Comparison of ENCODE assay signal across 8 cellular contexts in the genomic region with DNA sequence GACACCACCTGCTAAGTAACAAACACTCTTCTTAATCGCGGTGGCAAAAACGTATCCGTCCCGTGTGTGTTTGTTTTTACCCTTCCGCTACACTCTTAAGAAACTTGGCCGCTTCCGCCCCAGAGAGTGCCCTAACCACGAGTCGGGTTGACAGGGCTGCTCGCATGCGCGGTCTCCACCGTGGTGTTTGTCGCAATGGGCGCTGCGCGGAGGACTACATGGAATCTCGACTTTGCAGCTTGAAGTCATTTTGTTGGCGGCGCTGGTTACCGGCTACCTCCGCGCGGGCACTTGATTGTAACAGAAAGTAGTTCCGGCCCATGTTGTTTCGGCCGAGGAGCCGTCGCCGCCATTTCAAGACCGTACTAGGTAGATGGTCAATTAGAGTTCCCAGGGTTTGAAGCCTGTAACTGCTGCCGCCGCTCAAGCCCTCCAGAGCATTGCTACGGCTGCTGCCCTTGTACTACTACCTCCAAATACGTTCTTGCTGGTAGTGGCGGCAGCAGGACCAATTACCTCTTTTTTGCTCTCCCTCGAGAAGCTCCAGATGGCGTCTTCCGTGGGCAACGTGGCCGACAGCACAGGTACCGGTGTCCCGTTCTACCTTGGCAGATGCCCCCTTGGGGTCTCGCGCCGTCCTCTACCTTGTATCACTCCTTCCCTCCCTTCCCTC. TPM values are rescaled to one million over a fixed set of nuclear protein-coding genes. Genes with fewer than 3 reads are reported as not detected.
DNase-seq lines count a peak whose midpoint lies in the region; ATAC-seq and TF ChIP-seq lines count a peak whose summit lies in the region.

A gene (plus strand): TSS at position 352 of the 673 bp plus-strand sequence. CDS start 196 bp downstream, at position 548.

- H3K9me3 ChIP-seq in Loucy (ENCODE audit: insufficient read depth, low read depth, low read length) = no peaks in the 10 kb centered on the region
- no peaks in the 10 kb centered on the region for H3K9me3 ChIP-seq in RWPE2 (ENCODE audit: severe bottlenecking)

- DNase-seq in EL (peak; percentile 95), H4 (ENCODE audit: low spot score) (peak; percentile 95), RWPE2 (ENCODE audit: low spot score) (peak; percentile 91), fibroblast of peridontal ligament (ENCODE audit: extremely low read depth) (peak; percentile 97)
- DNase-seq in activated T-helper 2 cell treated with anti-CD3 and anti-CD28 coated beads, Interferon-gamma antibody, Interleukin-2, Interleukin-4, amounts not matched to agents 10 μg/mL and 5 μg/mL and 100 μg/mL, durations not matched to agents 14 hours and 24 hours and 36 hours (ENCODE audit: low spot score) = peak; percentile 92
- DNase-seq in naive thymus-derived CD8-positive, alpha-beta T cell = peak; percentile 76 to 98 (median 91)
- DNase-seq in stimulated activated naive B cell treated with anti-CD40 and anti-IgM and Interleukin-4, amounts not matched to agents 10 μg/mL and 1 μg/mL and 100 μg/mL, for 72 hours = peak; percentile 91

- H3K4me2 ChIP-seq in Loucy (ENCODE audit: low read depth, low read length, poor library complexity, severe bottlenecking) = peak within 1 kb of the TSS; percentile 93

- H3K27me3 Mint-ChIP-seq in activated T-helper 2 cell treated with anti-CD3 and anti-CD28 coated beads, Interferon-gamma antibody, Interleukin-2, Interleukin-4, amounts not matched to agents 10 μg/mL and 5 μg/mL and 100 μg/mL, durations not matched to agents 14 hours and 24 hours and 36 hours (ENCODE audit: low read depth) = no peaks in the 10 kb centered on the region
- no peaks in the 10 kb centered on the region for H3K27me3 Mint-ChIP-seq in naive thymus-derived CD8-positive, alpha-beta T cell
- no peaks in the 10 kb centered on the region for H3K27me3 Mint-ChIP-seq in stimulated activated naive B cell treated with anti-CD40 and anti-IgM and Interleukin-4, amounts not matched to agents 10 μg/mL and 1 μg/mL and 100 μg/mL, for 72 hours

- peak within 1 kb of the TSS; percentile 88 for H3K4me3 ChIP-seq in Loucy (ENCODE audit: low read length, poor library complexity, severe bottlenecking)
- peak within 1 kb of the TSS; percentile 80 for H3K4me3 ChIP-seq in RWPE2 (ENCODE audit: severe bottlenecking)

- peaks cover 42% of the 10 kb centered on the region for H3K36me3 Mint-ChIP-seq in activated T-helper 2 cell treated with anti-CD3 and anti-CD28 coated beads, Interferon-gamma antibody, Interleukin-2, Interleukin-4, amounts not matched to agents 10 μg/mL and 5 μg/mL and 100 μg/mL, durations not matched to agents 14 hours and 24 hours and 36 hours (ENCODE audit: low read depth)
- H3K36me3 Mint-ChIP-seq in naive thymus-derived CD8-positive, alpha-beta T cell = peaks cover 7 to 30% (median 28%) of the 10 kb centered on the region in 3 donors
- peaks cover 16 to 33% of the 10 kb centered on the region in 2 donors for H3K36me3 Mint-ChIP-seq in stimulated activated naive B cell treated with anti-CD40 and anti-IgM and Interleukin-4, amounts not matched to agents 10 μg/mL and 1 μg/mL and 100 μg/mL, for 72 hours

- TF ChIP-seq CTCF in Loucy (conservative IDR thresholded peaks at IDR 0.05; ENCODE audit: low read length) (no peak), RWPE2 (IDR thresholded peaks at IDR 0.05; ENCODE audit: poor library complexity, severe bottlenecking) (no peak)

- H3K4me1 ChIP-seq in Loucy (ENCODE audit: insufficient read depth, low read length, poor library complexity, severe bottlenecking) (peaks cover 10% of the 10 kb centered on the region), RWPE2 (ENCODE audit: insufficient read depth, poor library complexity, severe bottlenecking) (peaks cover 6% of the 10 kb centered on the region)

- H3K79me2 ChIP-seq in Loucy (ENCODE audit: insufficient read depth, low read length) = peaks cover 63% of the 10 kb centered on the region

- no peaks in the 10 kb centered on the region for H3F3A ChIP-seq in Loucy (ENCODE audit: low read depth)

- peak within 1 kb of the TSS; percentile 69 for H3K27ac ChIP-seq in RWPE2 (ENCODE audit: poor library complexity, severe bottlenecking)

- ATAC-seq in RWPE2 (ENCODE audit: low read depth) = peak; percentile 80
- ATAC-seq in naive thymus-derived CD8-positive, alpha-beta T cell = peak; percentile 78 to 81
- peak; percentile 87 to 90 for ATAC-seq in stimulated activated naive B cell treated with anti-CD40 and anti-IgM and Interleukin-4, amounts not matched to agents 10 μg/mL and 1 μg/mL and 100 μg/mL, for 72 hours (replicated peaks)

- no peaks in the 10 kb centered on the region for H3K9me2 ChIP-seq in Loucy (replicated peaks; ENCODE audit: low read depth, low read length)

- peak within 1 kb of the TSS; percentile 95 for H3K9ac ChIP-seq in Loucy (ENCODE audit: low read depth, low read length, poor library complexity, severe bottlenecking)

- peak within 1 kb of the TSS; percentile 99 for H3K4me3 Mint-ChIP-seq in activated T-helper 2 cell treated with anti-CD3 and anti-CD28 coated beads, Interferon-gamma antibody, Interleukin-2, Interleukin-4, amounts not matched to agents 10 μg/mL and 5 μg/mL and 100 μg/mL, durations not matched to agents 14 hours and 24 hours and 36 hours (ENCODE audit: low read depth)
- H3K4me3 Mint-ChIP-seq in naive thymus-derived CD8-positive, alpha-beta T cell = peak within 1 kb of the TSS; percentile 94 to 99 (median 97)
- H3K4me3 Mint-ChIP-seq in stimulated activated naive B cell treated with anti-CD40 and anti-IgM and Interleukin-4, amounts not matched to agents 10 μg/mL and 1 μg/mL and 100 μg/mL, for 72 hours = peak within 1 kb of the TSS; percentile 95 to 100

- H3K9me3 Mint-ChIP-seq in activated T-helper 2 cell treated with anti-CD3 and anti-CD28 coated beads, Interferon-gamma antibody, Interleukin-2, Interleukin-4, amounts not matched to agents 10 μg/mL and 5 μg/mL and 100 μg/mL, durations not matched to agents 14 hours and 24 hours and 36 hours = peaks cover 7% of the 10 kb centered on the region
- H3K9me3 Mint-ChIP-seq in naive thymus-derived CD8-positive, alpha-beta T cell = peaks cover 0 to 5% (median 0%) of the 10 kb centered on the region in 9 donors
- H3K9me3 Mint-ChIP-seq in stimulated activated naive B cell treated with anti-CD40 and anti-IgM and Interleukin-4, amounts not matched to agents 10 μg/mL and 1 μg/mL and 100 μg/mL, for 72 hours = no peaks in the 10 kb centered on the region

- H3K36me3 ChIP-seq in Loucy (ENCODE audit: insufficient read depth, low read length) (peaks cover 4% of the 10 kb centered on the region; the same call in 1 of the 2 replicates), RWPE2 (ENCODE audit: low read depth) (peaks cover 15% of the 10 kb centered on the region)

- intact Hi-C loops in activated T-helper 2 cell treated with anti-CD3 and anti-CD28 coated beads, Interferon-gamma antibody, Interleukin-2, Interleukin-4, amounts not matched to agents 10 μg/mL and 5 μg/mL and 100 μg/mL, durations not matched to agents 14 hours and 24 hours and 36 hours (cut with micrococcal nuclease) = loop anchor here (1.0 to 10.0 kb wide), 9 partner anchors 8 to 431 kb away; a partner anchor contains a TSS

- POLR2A ChIA-PET in naive thymus-derived CD8-positive, alpha-beta T cell (lab: Charles Lee) = interaction anchor here (0.5 to 4.4 kb wide), 22 partner anchors 11 to 430 kb away, joined by 3 to 47 read pairs (median 5); a partner anchor contains a TSS

- peaks cover 30% of the 10 kb centered on the region for H4K20me1 ChIP-seq in Loucy (ENCODE audit: insufficient read depth, low read length, poor library complexity, severe bottlenecking)

- H2AFZ ChIP-seq in Loucy (ENCODE audit: low read length) = peak within 1 kb of the TSS; percentile 93

- H3K27ac Mint-ChIP-seq in activated T-helper 2 cell treated with anti-CD3 and anti-CD28 coated beads, Interferon-gamma antibody, Interleukin-2, Interleukin-4, amounts not matched to agents 10 μg/mL and 5 μg/mL and 100 μg/mL, durations not matched to agents 14 hours and 24 hours and 36 hours = peak within 1 kb of the TSS; percentile 99
- H3K27ac Mint-ChIP-seq in naive thymus-derived CD8-positive, alpha-beta T cell = peak within 1 kb of the TSS; percentile 95 to 99 (median 98)
- H3K27ac Mint-ChIP-seq in stimulated activated naive B cell treated with anti-CD40 and anti-IgM and Interleukin-4, amounts not matched to agents 10 μg/mL and 1 μg/mL and 100 μg/mL, for 72 hours = peak within 1 kb of the TSS; percentile 98

- H3K4me1 Mint-ChIP-seq in activated T-helper 2 cell treated with anti-CD3 and anti-CD28 coated beads, Interferon-gamma antibody, Interleukin-2, Interleukin-4, amounts not matched to agents 10 μg/mL and 5 μg/mL and 100 μg/mL, durations not matched to agents 14 hours and 24 hours and 36 hours (ENCODE audit: low read depth) = peaks cover 22% of the 10 kb centered on the region
- H3K4me1 Mint-ChIP-seq in naive thymus-derived CD8-positive, alpha-beta T cell = peaks cover 6 to 40% (median 28%) of the 10 kb centered on the region in 4 donors
- H3K4me1 Mint-ChIP-seq in stimulated activated naive B cell treated with anti-CD40 and anti-IgM and Interleukin-4, amounts not matched to agents 10 μg/mL and 1 μg/mL and 100 μg/mL, for 72 hours = peaks cover 5 to 19% of the 10 kb centered on the region in 2 donors

- no peaks in the 10 kb centered on the region for H3K27me3 ChIP-seq in Loucy (ENCODE audit: insufficient read depth, low read length, poor library complexity, severe bottlenecking)
- no peaks in the 10 kb centered on the region for H3K27me3 ChIP-seq in RWPE2 (ENCODE audit: insufficient read depth, poor library complexity, severe bottlenecking)

RNA-seq across cellular contexts. Expression of the gene that starts here (rescaled TPM):
- total RNA-seq in H4 (2014; rRNA removed; shearing (Covaris generic)) = 36.4 and 42.7 TPM in 2 replicates
- 224 and 231 TPM in 2 replicates for total RNA-seq in activated T-helper 2 cell treated with anti-CD3 and anti-CD28 coated beads, Interferon-gamma antibody, Interleukin-2, Interleukin-4, amounts not matched to agents 10 μg/mL and 5 μg/mL and 100 μg/mL, durations not matched to agents 14 hours and 24 hours and 36 hours
- 100 to 1,000 TPM; 636 to 675 TPM for total RNA-seq in naive thymus-derived CD8-positive, alpha-beta T cell
- polyA plus RNA-seq in naive thymus-derived CD8-positive, alpha-beta T cell = 10 to 100 TPM; 29.7 to 32.7 (median 31.3) TPM

Comparison
In these comparisons a context has a peak if more than half of its experiments do, and no peak if none do; other contexts are left out.
1. Peak in every context shown above with its lines: DNase-seq, ATAC-seq, H3K4me3 ChIP-seq and H3K27ac ChIP-seq.